14 cellular contexts compared by ENCODE assay signal in genomic region chr2:145939949-145940348, GRCh38.
"Had no signal": no experiment of that assay in that cellular context is flagged by ENCODE, and none has a peak within 500 bp of the region (broad histone marks: within the 10 kb centered on the region; RNA-seq: fewer than 3 reads in every experiment).

No MANE protein-coding gene starts in this region.

- DNase-seq: activated CD4-positive, alpha-beta T cell treated with anti-CD3 and anti-CD28 coated beads for 36 hours; activated CD4-positive, alpha-beta T cell treated with anti-CD3 and anti-CD28 coated beads, Interleukin-2, amount 50 U/mL, for 48 hours; activated naive CD8-positive, alpha-beta T cell treated with anti-CD3 and anti-CD28 coated beads for 36 hours; amniotic stem cell; caudate nucleus; dorsolateral prefrontal cortex; head of caudate nucleus; left lung; nephron progenitor cell; nucleus accumbens; stimulated activated naive CD8-positive, alpha-beta T cell treated with anti-CD3 and anti-CD28 coated beads, Interleukin-15, Interleukin-2, amounts not matched to agents 100 U/mL and 50 U/mL, for 24 hours; substantia nigra; T-helper 2 cell; tibial artery had no signal

- H3K4me3 ChIP-seq: dorsolateral prefrontal cortex, left lung, tibial artery had no signal
